18 cellular contexts compared by ENCODE assay signal in genomic region chr10:130739757-130740145, GRCh38.
"Had no signal": no experiment of that assay in that cellular context is flagged by ENCODE, and none has a peak within 500 bp of the region (broad histone marks: within the 10 kb centered on the region; RNA-seq: fewer than 3 reads in every experiment).

No MANE protein-coding gene starts in this region.

- H3K4me3 ChIP-seq: heart left ventricle, mucosa of descending colon, psoas muscle, right lobe of liver, skin epidermis, thoracic aorta, transverse colon had no signal

- H3K27me3 ChIP-seq: right lobe of liver, transverse colon had no signal

- H3K4me3 Mint-ChIP-seq: nephron; stimulated activated naive CD8-positive, alpha-beta T cell treated with anti-CD3 and anti-CD28 coated beads, Interleukin-15, Interleukin-2, amounts not matched to agents 100 ng/mL and 50 ng/mL, for 24 hours had no signal

- DNase-seq: dermis blood vessel endothelial cell; erythroblast; foreskin melanocyte; heart left ventricle; hippocampal formation; kidney glomerular epithelial cell; mammary epithelial cell; mucosa of descending colon; psoas muscle; retina; stimulated activated CD4-positive, alpha-beta T cell treated with anti-CD3 and anti-CD28 coated beads, Interleukin-12 subunit alpha, Interleukin-12 subunit beta, amount 100 ng/mL, for 4 hours; transverse colon had no signal

- H3K4me1 ChIP-seq: heart left ventricle, parathyroid adenoma, psoas muscle, right lobe of liver, transverse colon had no signal

- H3K27ac ChIP-seq: heart left ventricle, parathyroid adenoma, psoas muscle, right lobe of liver, skin epidermis, thoracic aorta, transverse colon had no signal

- H3K36me3 ChIP-seq: heart left ventricle, right lobe of liver, thoracic aorta, transverse colon had no signal

- H3K9me3 ChIP-seq: heart left ventricle, psoas muscle, right lobe of liver, thoracic aorta, transverse colon had no signal

- H3K27ac Mint-ChIP-seq: nephron; stimulated activated naive CD8-positive, alpha-beta T cell treated with anti-CD3 and anti-CD28 coated beads, Interleukin-15, Interleukin-2, amounts not matched to agents 100 ng/mL and 50 ng/mL, for 24 hours had no signal

- H3K27me3 Mint-ChIP-seq: stimulated activated naive CD8-positive, alpha-beta T cell treated with anti-CD3 and anti-CD28 coated beads, Interleukin-15, Interleukin-2, amounts not matched to agents 100 ng/mL and 50 ng/mL, for 24 hours had no signal

- ATAC-seq: heart left ventricle, mucosa of descending colon, psoas muscle, right lobe of liver had no signal
